Comparison of ENCODE assay signal across 1 cellular context in the genomic region with DNA sequence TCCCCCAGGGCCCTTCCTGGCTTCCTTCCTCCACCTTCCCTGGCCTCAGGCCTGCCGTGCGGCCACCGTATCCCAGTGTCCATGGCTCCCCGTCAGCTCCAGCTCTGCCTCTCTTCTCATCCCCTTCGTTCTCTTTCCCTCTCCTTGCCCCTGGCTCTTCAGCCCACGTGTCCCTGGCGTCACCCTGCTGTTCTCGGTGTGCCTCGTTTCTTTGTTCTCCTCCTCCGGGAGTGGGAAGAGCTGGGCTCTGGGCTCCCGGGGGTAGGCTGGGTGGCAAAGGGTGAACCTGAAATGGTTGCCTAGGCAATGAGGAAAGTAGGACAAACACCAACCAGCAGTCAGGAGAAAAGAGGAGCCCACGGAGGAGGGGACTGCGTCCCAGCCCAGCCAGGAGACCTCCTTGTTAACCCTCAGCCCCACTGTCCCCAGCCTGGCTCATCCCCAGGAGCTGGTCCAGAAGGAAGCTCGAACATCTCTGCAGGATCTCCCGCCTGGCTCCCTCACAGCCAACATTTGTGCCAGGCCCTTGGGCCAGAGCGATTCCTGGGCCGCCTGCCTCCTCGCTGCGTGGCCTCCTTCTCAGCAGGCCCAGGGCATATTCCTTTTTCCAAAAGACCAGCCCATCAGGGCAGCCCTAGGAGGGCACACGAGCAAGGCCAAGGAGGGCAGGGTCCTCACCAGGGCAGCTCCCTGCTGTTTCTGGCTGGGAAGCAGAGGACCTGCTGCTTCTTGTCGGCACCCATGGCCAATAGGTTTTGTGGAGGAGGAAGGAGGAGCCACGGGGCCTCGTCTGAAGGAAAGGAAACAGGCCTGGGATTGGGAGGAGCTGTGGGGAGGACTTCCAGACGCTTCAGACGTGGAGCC.
TF ChIP-seq lines count a peak whose summit lies in the region.

No MANE protein-coding gene starts in this region.

TF ChIP-seq in K562, 482 proteins besides CTCF, POLR2A, EP300 and RAD21:
- TF ChIP-seq ZNF263 (CRISPR knock-in tag; IDR thresholded peaks at IDR 0.05; ENCODE audit: borderline replicate concordance) (peak; percentile 73; the same call in 1 of the 2 replicates), ADNP (tag; IDR thresholded peaks at IDR 0.05) (no peak)
- TF ChIP-seq, protein P1, sequence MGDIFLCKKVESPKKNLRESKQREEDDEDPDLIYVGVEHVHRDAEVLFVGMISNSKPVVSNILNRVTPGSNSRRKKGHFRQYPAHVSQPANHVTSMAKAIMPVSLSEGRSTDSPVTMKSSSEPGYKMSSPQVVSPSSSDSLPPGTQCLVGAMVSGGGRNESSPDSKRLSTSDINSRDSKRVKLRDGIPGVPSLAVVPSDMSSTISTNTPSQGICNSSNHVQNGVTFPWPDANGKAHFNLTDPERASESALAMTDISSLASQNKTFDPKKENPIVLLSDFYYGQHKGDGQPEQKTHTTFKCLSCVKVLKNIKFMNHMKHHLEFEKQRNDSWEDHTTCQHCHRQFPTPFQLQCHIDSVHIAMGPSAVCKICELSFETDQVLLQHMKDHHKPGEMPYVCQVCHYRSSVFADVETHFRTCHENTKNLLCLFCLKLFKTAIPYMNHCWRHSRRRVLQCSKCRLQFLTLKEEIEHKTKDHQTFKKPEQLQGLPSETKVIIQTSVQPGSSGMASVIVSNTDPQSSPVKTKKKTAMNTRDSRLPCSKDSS (IDR thresholded peaks at IDR 0.05; ENCODE audit: low read depth, partially characterized antibody) = no peak
